Comparison of ENCODE assay signal across 17 cellular contexts in genomic region chr1:186154651-186155050, GRCh38.
DNase-seq lines count a peak whose midpoint lies in the region; ATAC-seq and TF ChIP-seq lines count a peak whose summit lies in the region.
"Had no signal": no experiment of that assay in that cellular context is flagged by ENCODE, and none has a peak within 500 bp of the region (broad histone marks: within the 10 kb centered on the region; RNA-seq: fewer than 3 reads in every experiment).

No MANE protein-coding gene starts in this region.

- H3K14ac ChIP-seq in IMR-90 (replicated peaks; ENCODE audit: low read depth, low read length), result 0 out of 2 replicates have a peak overlapping the region, but pooled peaks have one; percentile 10

- no peak overlapping the region for H2BK120ac ChIP-seq in IMR-90 (ENCODE audit: low read depth, low read length)

- no peak overlapping the region for H2AFZ ChIP-seq in IMR-90 (replicated peaks; ENCODE audit: low read length, poor library complexity)
- H2AFZ ChIP-seq: GM23338 had no signal

- H4K5ac ChIP-seq in IMR-90 (ENCODE audit: low read depth, low read length), result no peak overlapping the region

- no peak overlapping the region; the same call in 1 of the 2 replicates for H3K9ac ChIP-seq in IMR-90 (ENCODE audit: low read depth, low read length)

- no peaks in the 10 kb centered on the region for H3K9me3 Mint-ChIP-seq in mesothelial cell of epicardium
- H3K9me3 Mint-ChIP-seq: GM23338 had no signal

- H3K4me1 Mint-ChIP-seq in mesothelial cell of epicardium, result peaks cover 43% of the 10 kb centered on the region
- H3K4me1 Mint-ChIP-seq: GM23338, IgD-negative memory B cell had no signal

- H3K23ac ChIP-seq in IMR-90 (ENCODE audit: low read depth, low read length), result no peak overlapping the region

- H2BK20ac ChIP-seq in IMR-90 (ENCODE audit: low read depth, low read length), result no peak overlapping the region

- H3K4me1 ChIP-seq in A673 (ENCODE audit: insufficient read depth, low read length, poor library complexity, severe bottlenecking) (peaks cover 26% of the 10 kb centered on the region), IMR-90 (ENCODE audit: control insufficient read depth, insufficient read depth, low read length) (peaks cover 4% of the 10 kb centered on the region; the same call in 1 of the 2 replicates)
- H3K4me1 ChIP-seq: BE2C had no signal

- BruUV-seq in A673 (replicated peaks; lab: Mats Ljungman, UMichigan) (no TSS peak), IMR-90 (replicated peaks; lab: Mats Ljungman, UMichigan) (no TSS peak)

- H2BK5ac ChIP-seq in IMR-90 (ENCODE audit: low read depth, low read length, poor library complexity, severe bottlenecking), result no peak overlapping the region

- H3K4me3 Mint-ChIP-seq in mesothelial cell of epicardium, result no peak overlapping the region
- H3K4me3 Mint-ChIP-seq: GM23338, IgD-negative memory B cell had no signal

- no peaks in the 10 kb centered on the region for H3K27me3 Mint-ChIP-seq in mesothelial cell of epicardium (ENCODE audit: low read depth)

- H2BK15ac ChIP-seq in IMR-90 (ENCODE audit: low read depth, low read length), result 0 out of 3 replicates have a peak overlapping the region, but pooled peaks have one; percentile 7

- H3K4me3 ChIP-seq in A673 (ENCODE audit: low read depth, low read length, poor library complexity, severe bottlenecking), result no peak overlapping the region
- no peak overlapping the region for H3K4me3 ChIP-seq in IMR-90 (ENCODE audit: insufficient read depth, low read depth, low read length)
- H3K4me3 ChIP-seq: GM23338 had no signal

- intact Hi-C loops in A673 (cut with micrococcal nuclease; ENCODE audit: unreplicated experiment) (loop anchor here (1.0 kb wide), 1 partner anchor 58 kb away; no protein-coding TSS in a partner anchor), IMR-90 (cut with micrococcal nuclease) (loop anchor here (1.0 to 10.0 kb wide), 4 partner anchors 58 to 342 kb away; no protein-coding TSS in a partner anchor)

- no CpG with 5 or more reads among the region's 1 CpG for WGBS in IMR-90 (ENCODE audit: extremely low coverage in 2 of 2, insufficient read length in 1 of 2), 2 experiments

- H3K27me3 ChIP-seq in A673 (replicated peaks; ENCODE audit: insufficient read depth, low read depth, low read length, poor library complexity) (no peaks in the 10 kb centered on the region), IMR-90 (ENCODE audit: control insufficient read depth, insufficient read depth, low read length) (no peaks in the 10 kb centered on the region)
- H3K27me3 ChIP-seq: BE2C had no signal

- dilution Hi-C loops in IMR-90 (cut with HindIII; ENCODE audit: low sequenced_read_pairs, unreplicated experiment), result no loop called here

- no peak for TF ChIP-seq RAD21 in IMR-90 (IDR thresholded peaks at IDR 0.05; ENCODE audit: low read length)

- no peak for TF ChIP-seq POLR2A in IMR-90 (IDR thresholded peaks at IDR 0.05; ENCODE audit: low read depth, low read length)

- H4K20me1 ChIP-seq in IMR-90 (ENCODE audit: insufficient read depth, low read length), result no peaks in the 10 kb centered on the region

- H3K18ac ChIP-seq in IMR-90 (ENCODE audit: low read depth, low read length), result no peak overlapping the region; the same call in 1 of the 2 replicates

- no peak overlapping the region for H3K4me2 ChIP-seq in IMR-90 (ENCODE audit: low read depth, low read length)
- H3K4me2 ChIP-seq: GM23338 had no signal

- H4K91ac ChIP-seq in IMR-90 (ENCODE audit: insufficient read depth, low read depth, low read length), result no peak overlapping the region; the same call in 1 of the 2 replicates

- POLR2A ChIA-PET in A673 (lab: Charles Lee; ENCODE audit: low non-redundant PET) (no interaction called here), IMR-90 (lab: Charles Lee; ENCODE audit: unreplicated experiment) (no interaction called here)

- H3K9me3 ChIP-seq in A673 (ENCODE audit: low read depth, low read length, poor library complexity, severe bottlenecking) (no peaks in the 10 kb centered on the region), IMR-90 (ENCODE audit: control insufficient read depth, insufficient read depth, low read length) (no peaks in the 10 kb centered on the region)
- H3K9me3 ChIP-seq: BE2C had no signal

- H4K8ac ChIP-seq in IMR-90 (ENCODE audit: low read depth in 2 of 2, low read length in 2 of 2), result peak overlapping the region in 1 of 2 experiments; percentile 12; a peak in 1 of 4 replicates

- H3K56ac ChIP-seq in IMR-90 (ENCODE audit: extremely low read depth, insufficient read depth, low read length), result no peak overlapping the region

- no peak overlapping the region for H2AK5ac ChIP-seq in IMR-90 (ENCODE audit: low read depth, low read length)

- DNase-seq in A673 (ENCODE audit: low spot score) (peak; percentile 24), IMR-90 (no peak), mesothelial cell of epicardium (ENCODE audit: low spot score in 2 of 2, unreplicated experiment in 2 of 2) (no peak), NCI-H446 treated with DMSO at 0.1 percent for 48 hours (lab: John Stamatoyannopoulos, UW) (no peak), NCI-H1694 treated with DMSO at 0.1 percent for 48 hours (lab: John Stamatoyannopoulos, UW) (no peak)
- DNase-seq: 8988T, BE2C, DMS79, Karpas-422, NCI-H1694, NCI-H2081 treated with DMSO at 0.1 percent for 48 hours, SW 1271 had no signal

- H3K27ac ChIP-seq in A673 (ENCODE audit: low read depth, low read length, poor library complexity, severe bottlenecking) (peak overlapping the region; percentile 29), IMR-90 (ENCODE audit: insufficient read depth, low read length) (no peak overlapping the region)

- H3K4ac ChIP-seq in IMR-90 (ENCODE audit: low read depth, low read length), result no peak overlapping the region

- H3K9me1 ChIP-seq in IMR-90 (ENCODE audit: insufficient read depth, low read length), result no peaks in the 10 kb centered on the region; the same call in 1 of the 2 replicates

- ATAC-seq in IMR-90 (ENCODE audit: low read depth) (no peak), SK-N-SH treated with all-trans-retinoic acid at 6 μM for 48 hours (peak; percentile 36), HG03460 (IDR thresholded peaks at IDR 0.05; ENCODE audit: unreplicated experiment) (no peak), HG03135 (IDR thresholded peaks at IDR 0.05; ENCODE audit: unreplicated experiment) (no peak)
- ATAC-seq: GM23338 had no signal

- no peaks in the 10 kb centered on the region for H3K79me1 ChIP-seq in IMR-90 (ENCODE audit: low read depth in 1 of 2, low read length in 2 of 2)

- CTCF ChIA-PET in A673 (lab: Charles Lee) (interaction anchor here (1.5 kb wide), 1 partner anchor 170 kb away, joined by 5 read pairs; no protein-coding TSS in a partner anchor), IMR-90 (lab: Yijun Ruan, JAX) (interaction anchor here (1.2 to 1.4 kb wide), 2 partner anchors 183 to 273 kb away, joined by 3 to 4 read pairs; no protein-coding TSS in a partner anchor)

- H3K27ac Mint-ChIP-seq in mesothelial cell of epicardium, result peak overlapping the region; percentile 77
- H3K27ac Mint-ChIP-seq: IgD-negative memory B cell had no signal

- in situ Hi-C loops in IMR-90 (cut with MboI; ENCODE audit: low sequenced_read_pairs), result no loop called here

- no peak overlapping the region for H2AK9ac ChIP-seq in IMR-90 (replicated peaks; ENCODE audit: low read depth, low read length, poor library complexity)

- H3K36me3 ChIP-seq in A673 (ENCODE audit: insufficient read depth, low read length, poor library complexity, severe bottlenecking), result peaks cover 74% of the 10 kb centered on the region
- H3K36me3 ChIP-seq in IMR-90 (ENCODE audit: control insufficient read depth, insufficient read depth, low read length), result no peaks in the 10 kb centered on the region
- H3K36me3 ChIP-seq: BE2C had no signal

- TF ChIP-seq CTCF in A673 (conservative IDR thresholded peaks at IDR 0.05; ENCODE audit: low read depth, low read length) (no peak), IMR-90 (conservative IDR thresholded peaks at IDR 0.05; ENCODE audit: low read depth, low read length) (no peak), mesothelial cell of epicardium (IDR thresholded peaks at IDR 0.05; ENCODE audit: unreplicated experiment) (no peak)

- peaks cover 12% of the 10 kb centered on the region for H3K36me3 Mint-ChIP-seq in mesothelial cell of epicardium
- H3K36me3 Mint-ChIP-seq: IgD-negative memory B cell had no signal

TF ChIP-seq in IMR-90, 13 proteins besides CTCF, POLR2A, EP300 and RAD21 (continues in another document):
- TF ChIP-seq FOS (IDR thresholded peaks at IDR 0.05; ENCODE audit: low read depth, low read length) (no peak), RCOR1 (IDR thresholded peaks at IDR 0.05; ENCODE audit: insufficient replicate concordance, low read length) (no peak), CHD1 (IDR thresholded peaks at IDR 0.05; ENCODE audit: low read depth, low read length) (no peak), NFE2L2 (IDR thresholded peaks at IDR 0.05; ENCODE audit: low read depth, low read length) (no peak), RFX5 (IDR thresholded peaks at IDR 0.05; ENCODE audit: low read depth, low read length) (no peak), SMC3 (IDR thresholded peaks at IDR 0.05; ENCODE audit: low read depth, low read length) (no peak)

TF ChIP-seq in SK-N-SH treated with all-trans-retinoic acid at 6 μM for 48 hours, 23 proteins besides CTCF, POLR2A, EP300 and RAD21 (continues in another document):
- no peak for TF ChIP-seq OSR1 (CRISPR knock-in tag; IDR thresholded peaks at IDR 0.05)
- TF ChIP-seq ESRRG (CRISPR knock-in tag; IDR thresholded peaks at IDR 0.05), result no peak
- no peak for TF ChIP-seq CSRNP3 (CRISPR knock-in tag; IDR thresholded peaks at IDR 0.05)
- TF ChIP-seq SNAI2 (CRISPR knock-in tag; IDR thresholded peaks at IDR 0.05), result no peak
